In genomic region chr15:78750566-78750965, GRCh38 we compare ENCODE assay signal across 8 cellular contexts.
A peak's percentile ranks its signal among the peaks of the same experiment; 100 is the strongest.
DNase-seq lines count a peak whose midpoint lies in the region; ATAC-seq and TF ChIP-seq lines count a peak whose summit lies in the region.

No MANE protein-coding gene starts in this region.

- no peak for ATAC-seq in HG03571 (IDR thresholded peaks at IDR 0.05; ENCODE audit: unreplicated experiment)

- H3K9me3 ChIP-seq in right atrium auricular region (no peaks in the 10 kb centered on the region), skeletal muscle tissue (ENCODE audit: control insufficient read depth in 3 of 3, low read length in 3 of 3) (no peaks in the 10 kb centered on the region)

- H3K9me3 Mint-ChIP-seq in HFFc6: no peaks in the 10 kb centered on the region
- H3K9me3 Mint-ChIP-seq in activated naive CD8-positive, alpha-beta T cell (ENCODE audit: low read depth): no peaks in the 10 kb centered on the region

- H3K27me3 ChIP-seq in right atrium auricular region: no peaks in the 10 kb centered on the region
- H3K27me3 ChIP-seq in skeletal muscle tissue (ENCODE audit: control insufficient read depth in 3 of 3, insufficient read depth in 3 of 3, low read length in 3 of 3): no peaks in the 10 kb centered on the region

- H3K4me3 ChIP-seq in right atrium auricular region (peak overlapping the region in 1 of 2 donors; percentile 35), skeletal muscle tissue (ENCODE audit: low read length in 3 of 3) (peak overlapping the region; percentile 48 to 64 (median 58))

- no peak overlapping the region for H3K27ac Mint-ChIP-seq in HFFc6
- no peak overlapping the region for H3K27ac Mint-ChIP-seq in activated naive CD8-positive, alpha-beta T cell

- DNase-seq in HFFc6 (no peak), right atrium auricular region (ENCODE audit: low spot score) (no peak), superior temporal gyrus (ENCODE audit: extremely low spot score) (no peak), hepatic stellate cell (ENCODE audit: low spot score) (no peak)
- no peak for DNase-seq in NK-92 treated with Interleukin-12 subunit alpha and Interleukin-12 subunit beta, amount 100 ng/mL, for 24 hours (lab: John Stamatoyannopoulos, UW)

- H3K36me3 Mint-ChIP-seq in HFFc6 (ENCODE audit: low read depth): no peaks in the 10 kb centered on the region
- no peaks in the 10 kb centered on the region for H3K36me3 Mint-ChIP-seq in activated naive CD8-positive, alpha-beta T cell

- TF ChIP-seq CTCF in HFFc6 (IDR thresholded peaks at IDR 0.05) (no peak), right atrium auricular region (IDR thresholded peaks at IDR 0.05) (no peak)

- peak overlapping the region; percentile 65 to 74 (median 73) for H3K9ac ChIP-seq in skeletal muscle tissue (ENCODE audit: low read depth in 1 of 3, low read length in 3 of 3)

- H3K27ac ChIP-seq in right atrium auricular region (peak overlapping the region; percentile 44 to 59), skeletal muscle tissue (ENCODE audit: low read depth, low read length) (peak overlapping the region; percentile 89)

- peaks cover 6% of the 10 kb centered on the region for H3K4me1 Mint-ChIP-seq in HFFc6 (ENCODE audit: low read depth)
- H3K4me1 Mint-ChIP-seq in activated naive CD8-positive, alpha-beta T cell (ENCODE audit: low read depth): peaks cover 5% of the 10 kb centered on the region

- H3K36me3 ChIP-seq in right atrium auricular region (no peaks in the 10 kb centered on the region), skeletal muscle tissue (ENCODE audit: control insufficient read depth in 3 of 3, insufficient read depth in 3 of 3, low read length in 3 of 3) (no peaks in the 10 kb centered on the region)

- H3K27me3 Mint-ChIP-seq in HFFc6 (ENCODE audit: insufficient read depth): peaks cover 11% of the 10 kb centered on the region; the same call in 1 of the 2 replicates
- H3K27me3 Mint-ChIP-seq in activated naive CD8-positive, alpha-beta T cell: no peaks in the 10 kb centered on the region

- H3K4me1 ChIP-seq in right atrium auricular region: peaks cover 0 to 42% of the 10 kb centered on the region in 2 donors
- peaks cover 9 to 38% (median 27%) of the 10 kb centered on the region in 3 donors for H3K4me1 ChIP-seq in skeletal muscle tissue (ENCODE audit: control insufficient read depth in 3 of 3, insufficient read depth in 3 of 3, low read length in 3 of 3)

- H3K4me3 Mint-ChIP-seq in HFFc6: peak overlapping the region; percentile 43; the same call in 1 of the 2 replicates
- peak overlapping the region; percentile 35 for H3K4me3 Mint-ChIP-seq in activated naive CD8-positive, alpha-beta T cell
